ENCODE assay signal across 8 cellular contexts in the genomic region with DNA sequence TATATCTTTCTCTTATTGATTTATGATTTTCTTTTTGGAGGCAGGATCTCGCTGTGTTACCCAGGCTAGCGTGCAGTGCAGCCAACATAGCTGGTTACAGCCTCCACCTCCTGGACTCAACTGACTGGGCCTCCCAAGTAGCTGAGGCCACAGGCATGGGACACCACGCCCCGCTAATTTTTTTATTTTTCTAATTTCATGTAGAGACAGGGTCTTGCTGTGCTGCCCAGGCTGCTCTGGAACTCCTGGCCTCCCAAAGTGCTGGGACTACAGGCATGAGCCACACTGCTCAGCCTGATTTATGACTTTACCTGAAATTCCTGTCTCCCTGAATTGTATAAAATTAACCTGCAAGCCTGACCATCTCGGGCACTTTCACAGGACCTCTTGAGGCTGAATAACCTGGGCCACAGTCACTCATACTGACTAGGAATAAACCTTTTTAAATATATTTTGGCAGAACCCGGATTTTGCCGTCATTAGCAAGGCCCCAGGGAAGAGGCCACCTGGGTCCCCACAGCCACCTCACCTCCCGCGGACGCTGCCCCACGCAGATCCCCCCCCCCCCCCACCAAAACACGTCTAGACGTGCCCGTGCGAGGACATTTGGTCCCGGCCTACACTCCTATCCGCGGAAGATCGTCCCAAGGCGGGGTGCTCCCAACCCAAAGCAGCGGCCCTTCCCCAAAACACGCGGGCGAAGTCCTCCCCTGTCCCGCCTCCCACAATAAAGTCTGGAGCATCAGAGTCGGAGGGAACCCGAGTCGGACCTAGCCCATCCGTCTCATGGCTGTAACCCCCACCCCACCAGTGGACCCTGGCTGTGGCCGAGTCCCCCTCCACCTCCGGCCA. TPM values are rescaled to one million over a fixed set of nuclear protein-coding genes. Genes with fewer than 3 reads are reported as not detected.
DNase-seq lines count a peak whose midpoint lies in the region; TF ChIP-seq lines count a peak whose summit lies in the region.

No MANE protein-coding gene starts in this region.

- no peak overlapping the region for H3K4ac ChIP-seq in H9 (ENCODE audit: low read depth, low read length)

- H2AFZ ChIP-seq in H9 (ENCODE audit: low read length) = no peak overlapping the region

- no peak overlapping the region for H2BK5ac ChIP-seq in H9 (ENCODE audit: insufficient read length, low read length)

- no peaks in the 10 kb centered on the region for H3K79me2 ChIP-seq in H9 (ENCODE audit: insufficient read depth, low read length)

- H3K14ac ChIP-seq in H9 (ENCODE audit: insufficient read depth, low read length) = peak overlapping the region; percentile 89

- H3K36me3 ChIP-seq in BE2C = no peaks in the 10 kb centered on the region
- H3K36me3 ChIP-seq in left ventricle myocardium inferior = peaks cover 3% of the 10 kb centered on the region

- H4K91ac ChIP-seq in H9 (ENCODE audit: insufficient read length, low read depth, low read length) = no peak overlapping the region

- H3K4me3 ChIP-seq in BE2C (ENCODE audit: low read depth, low read length) (peak overlapping the region; percentile 81), left ventricle myocardium inferior (peak overlapping the region; percentile 89), retinal pigment epithelial cell (ENCODE audit: low read length) (peak overlapping the region; percentile 76)

- peak; percentile 11 for DNase-seq in BE2C
- DNase-seq in H9 = no peak
- no peak for DNase-seq in activated T-helper 1 cell treated with anti-CD3 and anti-CD28 coated beads, Interleukin-12 subunit alpha, Interleukin-12 subunit beta, Interleukin-2, Interleukin-4 antibody, amounts not matched to agents 30 ng/mL and 10 ng/mL and 1 ng/mL, durations not matched to agents 14 hours and 24 hours and 36 hours (ENCODE audit: low spot score)
- no peak for DNase-seq in left ventricle myocardium inferior
- no peak for DNase-seq in retinal pigment epithelial cell (ENCODE audit: low read depth)
- DNase-seq in hippocampal formation (lab: John Stamatoyannopoulos, UW) = no peak
- DNase-seq in HEK293T (ENCODE audit: extremely low spot score) = no peak
- no peak for DNase-seq in stimulated activated CD4-positive, alpha-beta T cell treated with anti-CD3 and anti-CD28 coated beads, Interleukin-1b, Interleukin-23, amount 100 ng/mL, for 48 hours

- H3K18ac ChIP-seq in H9 (ENCODE audit: insufficient read length, low read depth, low read length) = peak overlapping the region; percentile 73

- no CpG with 5 or more reads among the region's 31 CpGs for WGBS in H9 (ENCODE audit: extremely low coverage, insufficient read length, low lambda C conversion rate)

- no peak overlapping the region for H3K23ac ChIP-seq in H9 (ENCODE audit: insufficient read length, low read depth, low read length)

- peaks cover 12% of the 10 kb centered on the region in 2 experiments for H3K9me3 Mint-ChIP-seq in H9
- peaks cover 18% of the 10 kb centered on the region for H3K9me3 Mint-ChIP-seq in activated T-helper 1 cell treated with anti-CD3 and anti-CD28 coated beads, Interleukin-12 subunit alpha, Interleukin-12 subunit beta, Interleukin-2, Interleukin-4 antibody, amounts not matched to agents 30 ng/mL and 10 ng/mL and 1 ng/mL, durations not matched to agents 14 hours and 24 hours and 36 hours

- no peaks in the 10 kb centered on the region for H3K23me2 ChIP-seq in H9 (ENCODE audit: insufficient read length, low read depth, low read length, poor library complexity, severe bottlenecking)

- CTCF ChIA-PET in HEK293T (lab: Yijun Ruan, JAX) = no interaction called here

- no peak overlapping the region for H2BK15ac ChIP-seq in H9 (ENCODE audit: low read depth, low read length)

- no peak overlapping the region for H4K5ac ChIP-seq in H9 (ENCODE audit: insufficient read length, low read depth, low read length)

- no peaks in the 10 kb centered on the region for H4K20me1 ChIP-seq in H9 (ENCODE audit: control insufficient read depth, insufficient read depth, insufficient read length)

- H3K4me1 Mint-ChIP-seq in H9 = peaks cover 5 to 11% of the 10 kb centered on the region in 2 experiments; a peak in 3 of 4 replicates
- peaks cover 34% of the 10 kb centered on the region for H3K4me1 Mint-ChIP-seq in activated T-helper 1 cell treated with anti-CD3 and anti-CD28 coated beads, Interleukin-12 subunit alpha, Interleukin-12 subunit beta, Interleukin-2, Interleukin-4 antibody, amounts not matched to agents 30 ng/mL and 10 ng/mL and 1 ng/mL, durations not matched to agents 14 hours and 24 hours and 36 hours (ENCODE audit: low read depth)

- H3K79me1 ChIP-seq in H9 (ENCODE audit: insufficient read depth, low read depth, low read length, poor library complexity, severe bottlenecking) = no peaks in the 10 kb centered on the region

- H3K36me3 Mint-ChIP-seq in H9 (ENCODE audit: insufficient read depth in 1 of 3, low read depth in 3 of 3) = peaks cover 3 to 13% (median 7%) of the 10 kb centered on the region in 3 experiments; a peak in 6 of 7 replicates
- H3K36me3 Mint-ChIP-seq in activated T-helper 1 cell treated with anti-CD3 and anti-CD28 coated beads, Interleukin-12 subunit alpha, Interleukin-12 subunit beta, Interleukin-2, Interleukin-4 antibody, amounts not matched to agents 30 ng/mL and 10 ng/mL and 1 ng/mL, durations not matched to agents 14 hours and 24 hours and 36 hours (ENCODE audit: low read depth) = peaks cover 24% of the 10 kb centered on the region

- H3K4me2 ChIP-seq in H9 (ENCODE audit: insufficient read depth, insufficient read length, low read length) = peak overlapping the region; percentile 84

- no peak overlapping the region for H3K56ac ChIP-seq in H9 (ENCODE audit: insufficient read length, low read depth, low read length)

- no peak overlapping the region for H3T11ph ChIP-seq in H9 (ENCODE audit: low read length)

- H3K4me1 ChIP-seq in BE2C = no peaks in the 10 kb centered on the region
- H3K4me1 ChIP-seq in H9 (ENCODE audit: insufficient read depth, low read length) = no peaks in the 10 kb centered on the region
- peaks cover 31% of the 10 kb centered on the region for H3K4me1 ChIP-seq in left ventricle myocardium inferior

- no peak overlapping the region for H2BK12ac ChIP-seq in H9 (ENCODE audit: insufficient read length, low read depth, low read length)

- H3K27ac Mint-ChIP-seq in H9 = peak overlapping the region in 1 of 3 experiments; percentile 79; a peak in 2 of 7 replicates
- H3K27ac Mint-ChIP-seq in activated T-helper 1 cell treated with anti-CD3 and anti-CD28 coated beads, Interleukin-12 subunit alpha, Interleukin-12 subunit beta, Interleukin-2, Interleukin-4 antibody, amounts not matched to agents 30 ng/mL and 10 ng/mL and 1 ng/mL, durations not matched to agents 14 hours and 24 hours and 36 hours = peak overlapping the region; percentile 72

- peak overlapping the region; percentile 81 for H3K9ac ChIP-seq in H9 (ENCODE audit: extremely low read depth, insufficient read length, low read length)

- intact Hi-C loops in activated T-helper 1 cell treated with anti-CD3 and anti-CD28 coated beads, Interleukin-12 subunit alpha, Interleukin-12 subunit beta, Interleukin-2, Interleukin-4 antibody, amounts not matched to agents 30 ng/mL and 10 ng/mL and 1 ng/mL, durations not matched to agents 14 hours and 24 hours and 36 hours (cut with micrococcal nuclease) = loop anchor here (1.0 to 5.0 kb wide), 9 partner anchors 56 to 746 kb away; a partner anchor contains a TSS
- intact Hi-C loops in left ventricle myocardium inferior (cut with micrococcal nuclease) = loop anchor here (5.0 kb wide), 1 partner anchor 68 kb away; no protein-coding TSS in a partner anchor

- H3K27me3 Mint-ChIP-seq in H9 (ENCODE audit: low read depth) = no peaks in the 10 kb centered on the region; the same call in 1 of the 2 replicates
- peaks cover 2% of the 10 kb centered on the region for H3K27me3 Mint-ChIP-seq in activated T-helper 1 cell treated with anti-CD3 and anti-CD28 coated beads, Interleukin-12 subunit alpha, Interleukin-12 subunit beta, Interleukin-2, Interleukin-4 antibody, amounts not matched to agents 30 ng/mL and 10 ng/mL and 1 ng/mL, durations not matched to agents 14 hours and 24 hours and 36 hours (ENCODE audit: insufficient read depth)

- H2BK20ac ChIP-seq in H9 (ENCODE audit: low read depth, low read length, poor library complexity, severe bottlenecking) = no peak overlapping the region

- H2AK5ac ChIP-seq in H9 (ENCODE audit: insufficient read length, low read length) = no peak overlapping the region

- H2BK120ac ChIP-seq in H9 (ENCODE audit: low read depth, low read length, poor library complexity, severe bottlenecking) = no peak overlapping the region

- H3K27me3 ChIP-seq in BE2C (no peaks in the 10 kb centered on the region), H9 (ENCODE audit: insufficient read depth, low read length) (no peaks in the 10 kb centered on the region), left ventricle myocardium inferior (ENCODE audit: low read depth) (no peaks in the 10 kb centered on the region)

- H3K27ac ChIP-seq in H9 (ENCODE audit: insufficient read length, low read depth, low read length) = no peak overlapping the region
- peak overlapping the region; percentile 95 for H3K27ac ChIP-seq in left ventricle myocardium inferior (replicated peaks)

- POLR2A ChIA-PET in HEK293T (lab: Yijun Ruan, JAX) = no interaction called here

- no peak overlapping the region for H4K8ac ChIP-seq in H9 (replicated peaks; ENCODE audit: insufficient read length, low read depth, low read length)

- peak overlapping the region; percentile 83 to 91 for H3K4me3 Mint-ChIP-seq in H9
- peak overlapping the region; percentile 91 for H3K4me3 Mint-ChIP-seq in activated T-helper 1 cell treated with anti-CD3 and anti-CD28 coated beads, Interleukin-12 subunit alpha, Interleukin-12 subunit beta, Interleukin-2, Interleukin-4 antibody, amounts not matched to agents 30 ng/mL and 10 ng/mL and 1 ng/mL, durations not matched to agents 14 hours and 24 hours and 36 hours

- TF ChIP-seq CTCF in BE2C (IDR thresholded peaks at IDR 0.05; ENCODE audit: low read depth, low read length) = no peak
- no peak for TF ChIP-seq CTCF in H9 (conservative IDR thresholded peaks at IDR 0.05)
- no peak for TF ChIP-seq CTCF in left ventricle myocardium inferior (IDR thresholded peaks at IDR 0.05; ENCODE audit: borderline replicate concordance)
- TF ChIP-seq CTCF in retinal pigment epithelial cell (conservative IDR thresholded peaks at IDR 0.05; ENCODE audit: low read depth, low read length) = no peak

- no peaks in the 10 kb centered on the region for H3K9me3 ChIP-seq in BE2C
- no peaks in the 10 kb centered on the region for H3K9me3 ChIP-seq in H9 (ENCODE audit: control insufficient read depth, low read depth, low read length)
- H3K9me3 ChIP-seq in left ventricle myocardium inferior (replicated peaks) = peaks cover 20% of the 10 kb centered on the region

TF ChIP-seq in HEK293T, 16 proteins besides CTCF, POLR2A, EP300 and RAD21 (continues in another document):
- TF ChIP-seq L3MBTL2 (conservative IDR thresholded peaks at IDR 0.05) (no peak), FOXK2 (IDR thresholded peaks at IDR 0.05) (no peak), SP1 (IDR thresholded peaks at IDR 0.05) (no peak), NFRKB (IDR thresholded peaks at IDR 0.05) (no peak)

RNA-seq across cellular contexts. Expression of a gene that starts 0.9 kb away (rescaled TPM):
- 13.0 TPM for polyA plus RNA-seq in BE2C (2012; ENCODE audit: insufficient read depth, insufficient read length, low read depth)
- 9.8 and 10.3 TPM in 2 replicates for total RNA-seq in H9 (2021)
- total RNA-seq in activated T-helper 1 cell treated with anti-CD3 and anti-CD28 coated beads, Interleukin-12 subunit alpha, Interleukin-12 subunit beta, Interleukin-2, Interleukin-4 antibody, amounts not matched to agents 30 ng/mL and 10 ng/mL and 1 ng/mL, durations not matched to agents 14 hours and 24 hours and 36 hours = 13.9 and 14.6 TPM in 2 replicates
- 6.3 TPM for total RNA-seq in left ventricle myocardium inferior
